In the genomic region with DNA sequence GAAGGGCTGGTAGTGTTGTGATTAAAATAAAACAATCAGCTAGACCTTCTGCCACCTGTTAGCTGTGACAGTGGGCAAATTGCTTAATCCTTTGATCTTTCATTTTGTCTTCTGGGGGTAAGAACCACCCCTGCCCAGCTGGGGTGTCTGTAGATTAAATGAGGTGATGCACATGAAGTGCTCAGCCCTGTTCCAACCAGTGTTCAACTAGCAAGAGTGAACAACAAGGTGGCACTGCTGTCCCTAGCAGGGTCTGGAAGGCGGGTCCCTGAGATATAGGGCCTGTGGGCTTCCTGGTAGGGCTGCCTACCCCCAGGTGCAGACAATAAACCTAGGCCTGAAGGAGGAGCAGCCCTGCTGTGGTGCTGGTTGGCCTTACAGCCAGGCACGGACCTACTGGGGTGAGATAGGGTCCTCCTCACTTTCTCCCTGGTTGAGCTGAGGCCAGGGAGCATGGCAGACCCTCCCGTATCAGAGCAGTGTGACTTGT, we compare ENCODE assay signal across 14 cellular contexts.
DNase-seq lines count a peak whose midpoint lies in the region; ATAC-seq and TF ChIP-seq lines count a peak whose summit lies in the region.
"Had no signal": no experiment of that assay in that cellular context is flagged by ENCODE, and none has a peak within 500 bp of the region (broad histone marks: within the 10 kb centered on the region; RNA-seq: fewer than 3 reads in every experiment).

No MANE protein-coding gene starts in this region.

- peak overlapping the region; percentile 81 for H3K27ac Mint-ChIP-seq in activated naive CD4-positive, alpha-beta T cell treated with anti-CD3 and anti-CD28 coated beads, Interleukin-2, amount 50 U/mL, for 24 hours
- H3K27ac Mint-ChIP-seq: dendritic cell treated with granulocyte-macrophage colony-stimulating factor and Interleukin-4, amounts not matched to agents 40 ng/mL and 50 ng/mL, for 4 days had no signal

- DNase-seq in activated naive CD4-positive, alpha-beta T cell treated with anti-CD3 and anti-CD28 coated beads, Interleukin-2, amount 50 U/mL, for 16 hours = no peak
- peak; percentile 7 to 64 for DNase-seq in NCI-H524 (lab: John Stamatoyannopoulos, UW)
- DNase-seq in stimulated activated CD4-positive, alpha-beta T cell treated with anti-CD3 and anti-CD28 coated beads, Interleukin-4, amount 100 ng/mL, for 24 hours = no peak
- no peak for DNase-seq in OCI-M1 (lab: John Stamatoyannopoulos, UW)
- DNase-seq in NK-92 treated with Interleukin-12 subunit alpha and Interleukin-12 subunit beta, amount 100 ng/mL, for 24 hours (lab: John Stamatoyannopoulos, UW) = no peak
- DNase-seq in NCI-H446 (lab: John Stamatoyannopoulos, UW) = no peak
- DNase-seq: activated CD8-positive, alpha-beta memory T cell treated with anti-CD3 and anti-CD28 coated beads, Interleukin-2, amount 50 U/mL, for 48 hours; foreskin keratinocyte; NCI-H1930; upper lobe of right lung had no signal

- H3K27ac ChIP-seq in gastroesophageal sphincter = peak overlapping the region in 3 of 4 donors; percentile 71 to 83 (median 74)
- H3K27ac ChIP-seq: foreskin keratinocyte, upper lobe of right lung had no signal

- TF ChIP-seq CTCF in gastroesophageal sphincter (IDR thresholded peaks at IDR 0.05) = no peak

- H3K27me3 Mint-ChIP-seq in activated naive CD4-positive, alpha-beta T cell treated with anti-CD3 and anti-CD28 coated beads, Interleukin-2, amount 50 U/mL, for 24 hours = no peaks in the 10 kb centered on the region

- no peaks in the 10 kb centered on the region for H3K36me3 ChIP-seq in gastroesophageal sphincter
- H3K36me3 ChIP-seq: upper lobe of right lung had no signal

- no peak for TF ChIP-seq EP300 in gastroesophageal sphincter (IDR thresholded peaks at IDR 0.05)

- H3K9me3 Mint-ChIP-seq in activated naive CD4-positive, alpha-beta T cell treated with anti-CD3 and anti-CD28 coated beads, Interleukin-2, amount 50 U/mL, for 24 hours = no peaks in the 10 kb centered on the region
- H3K9me3 Mint-ChIP-seq: dendritic cell treated with granulocyte-macrophage colony-stimulating factor and Interleukin-4, amounts not matched to agents 40 ng/mL and 50 ng/mL, for 4 days had no signal

- 88% methylated on average over 3 of the region's 3 CpGs; no CpG with 5 or more reads in 1 of the 2 donors for WGBS in gastroesophageal sphincter (ENCODE audit: low coverage in 1 of 2), 2 donors

- H3K4me1 ChIP-seq in gastroesophageal sphincter = peaks cover 0 to 59% (median 27%) of the 10 kb centered on the region in 3 donors
- H3K4me1 ChIP-seq: foreskin keratinocyte had no signal

- peaks cover 47% of the 10 kb centered on the region for H3K4me1 Mint-ChIP-seq in activated naive CD4-positive, alpha-beta T cell treated with anti-CD3 and anti-CD28 coated beads, Interleukin-2, amount 50 U/mL, for 24 hours

- H3K4me3 ChIP-seq in gastroesophageal sphincter = no peak overlapping the region
- H3K4me3 ChIP-seq: upper lobe of right lung had no signal

- ATAC-seq in gastroesophageal sphincter = no peak
- ATAC-seq: foreskin keratinocyte, Right ventricle myocardium inferior, upper lobe of right lung had no signal

- no peaks in the 10 kb centered on the region for H3K9me3 ChIP-seq in gastroesophageal sphincter
- H3K9me3 ChIP-seq: upper lobe of right lung had no signal

- no peaks in the 10 kb centered on the region for H3K36me3 Mint-ChIP-seq in activated naive CD4-positive, alpha-beta T cell treated with anti-CD3 and anti-CD28 coated beads, Interleukin-2, amount 50 U/mL, for 24 hours

- H3K27me3 ChIP-seq in gastroesophageal sphincter = no peaks in the 10 kb centered on the region
- H3K27me3 ChIP-seq: foreskin keratinocyte, upper lobe of right lung had no signal

- no peak overlapping the region for H3K4me3 Mint-ChIP-seq in activated naive CD4-positive, alpha-beta T cell treated with anti-CD3 and anti-CD28 coated beads, Interleukin-2, amount 50 U/mL, for 24 hours
- H3K4me3 Mint-ChIP-seq: dendritic cell treated with granulocyte-macrophage colony-stimulating factor and Interleukin-4, amounts not matched to agents 40 ng/mL and 50 ng/mL, for 4 days had no signal

- no peak for TF ChIP-seq POLR2A in gastroesophageal sphincter (IDR thresholded peaks at IDR 0.05)

Comparison
In these comparisons a context has a peak if more than half of its experiments do, and no peak if none do; other contexts are left out.
1. DNase-seq: peak in NCI-H524 (2 of 2); none in activated naive CD4-positive, alpha-beta T cell treated with anti-CD3 and anti-CD28 coated beads, Interleukin-2, amount 50 U/mL, for 16 hours (single experiment), stimulated activated CD4-positive, alpha-beta T cell treated with anti-CD3 and anti-CD28 coated beads, Interleukin-4, amount 100 ng/mL, for 24 hours (single experiment), OCI-M1 (single experiment), NK-92 treated with Interleukin-12 subunit alpha and Interleukin-12 subunit beta, amount 100 ng/mL, for 24 hours (single experiment) and NCI-H446 (0 of 2).